In genomic region chr6:139308936-139309603, GRCh38 we compare ENCODE assay signal across 10 cellular contexts. TPM values are rescaled to one million over a fixed set of nuclear protein-coding genes. Genes with fewer than 3 reads are reported as not detected.
DNase-seq lines count a peak whose midpoint lies in the region; ATAC-seq and TF ChIP-seq lines count a peak whose summit lies in the region.
"Had no signal": no experiment of that assay in that cellular context is flagged by ENCODE, and none has a peak within 500 bp of the region (broad histone marks: within the 10 kb centered on the region; RNA-seq: fewer than 3 reads in every experiment).

No MANE protein-coding gene starts in this region.

- no peak overlapping the region for H3K4me3 ChIP-seq in AG10803 (ENCODE audit: low read length)
- H3K4me3 ChIP-seq in brain microvascular endothelial cell (ENCODE audit: low read depth, low read length) = no peak overlapping the region
- no peak overlapping the region for H3K4me3 ChIP-seq in lower lobe of right lung

- TF ChIP-seq CTCF in AG10803 (conservative IDR thresholded peaks at IDR 0.05; ENCODE audit: low read length) (no peak), brain microvascular endothelial cell (IDR thresholded peaks at IDR 0.05; ENCODE audit: low read depth, low read length, missing control alignments) (no peak), lower lobe of right lung (IDR thresholded peaks at IDR 0.05) (no peak)

- DNase-seq in AG10803 (ENCODE audit: low read depth) (peak; percentile 58), brain microvascular endothelial cell (peak; percentile 71), lower lobe of right lung (no peak), UCSD-AML1 (lab: John Stamatoyannopoulos, UW; ENCODE audit: unreplicated experiment) (no peak), NCI-H345 treated with DMSO at 0.1 percent for 48 hours (lab: John Stamatoyannopoulos, UW; ENCODE audit: unreplicated experiment) (no peak)
- no peak for DNase-seq in stimulated activated CD4-positive, alpha-beta T cell treated with anti-CD3 and anti-CD28 coated beads, Interleukin-2, amount 100 ng/mL, for 48 hours
- DNase-seq: activated CD8-positive, alpha-beta memory T cell treated with anti-CD3 and anti-CD28 coated beads, Interleukin-2, amount 50 U/mL, for 48 hours; SIG-M5 had no signal

- H3K27me3 ChIP-seq in brain microvascular endothelial cell (replicated peaks) (no peaks in the 10 kb centered on the region), lower lobe of right lung (ENCODE audit: low read depth) (no peaks in the 10 kb centered on the region)

- peak overlapping the region; percentile 14 for H3K27ac ChIP-seq in brain microvascular endothelial cell
- H3K27ac ChIP-seq in lower lobe of right lung = peak overlapping the region; percentile 6

- ATAC-seq in HG02623 (IDR thresholded peaks at IDR 0.05; ENCODE audit: unreplicated experiment) (peak; percentile 5), lower lobe of right lung (peak; percentile 54 to 70), HG03354 (IDR thresholded peaks at IDR 0.05; ENCODE audit: poor library complexity, severe bottlenecking, unreplicated experiment) (no peak)

- in situ Hi-C loops in brain microvascular endothelial cell (cut with HindIII; ENCODE audit: low pct_ligation_motif_present, low sequenced_read_pairs) = no loop called here

- peaks cover 9% of the 10 kb centered on the region for H3K4me1 ChIP-seq in lower lobe of right lung

- no peaks in the 10 kb centered on the region for H3K9me3 ChIP-seq in lower lobe of right lung

- intact Hi-C loops in lower lobe of right lung (cut with DNase I) = no loop called here

- no peaks in the 10 kb centered on the region for H3K36me3 ChIP-seq in brain microvascular endothelial cell (replicated peaks)
- no peaks in the 10 kb centered on the region for H3K36me3 ChIP-seq in lower lobe of right lung

RNA-seq across cellular contexts. Expression of gene TXLNB, which starts 17.3 kb away (rescaled TPM):
- 1.1 TPM for total RNA-seq in lower lobe of right lung

Comparison
In these comparisons a context has a peak if more than half of its experiments do, and no peak if none do; other contexts are left out.
1. DNase-seq: peak in AG10803 (single experiment) and brain microvascular endothelial cell (single experiment); none in lower lobe of right lung (single experiment), stimulated activated CD4-positive, alpha-beta T cell treated with anti-CD3 and anti-CD28 coated beads, Interleukin-2, amount 100 ng/mL, for 48 hours (0 of 2), UCSD-AML1 (single experiment) and NCI-H345 treated with DMSO at 0.1 percent for 48 hours (single experiment).